Comparison of ENCODE assay signal across 8 cellular contexts in the genomic region with DNA sequence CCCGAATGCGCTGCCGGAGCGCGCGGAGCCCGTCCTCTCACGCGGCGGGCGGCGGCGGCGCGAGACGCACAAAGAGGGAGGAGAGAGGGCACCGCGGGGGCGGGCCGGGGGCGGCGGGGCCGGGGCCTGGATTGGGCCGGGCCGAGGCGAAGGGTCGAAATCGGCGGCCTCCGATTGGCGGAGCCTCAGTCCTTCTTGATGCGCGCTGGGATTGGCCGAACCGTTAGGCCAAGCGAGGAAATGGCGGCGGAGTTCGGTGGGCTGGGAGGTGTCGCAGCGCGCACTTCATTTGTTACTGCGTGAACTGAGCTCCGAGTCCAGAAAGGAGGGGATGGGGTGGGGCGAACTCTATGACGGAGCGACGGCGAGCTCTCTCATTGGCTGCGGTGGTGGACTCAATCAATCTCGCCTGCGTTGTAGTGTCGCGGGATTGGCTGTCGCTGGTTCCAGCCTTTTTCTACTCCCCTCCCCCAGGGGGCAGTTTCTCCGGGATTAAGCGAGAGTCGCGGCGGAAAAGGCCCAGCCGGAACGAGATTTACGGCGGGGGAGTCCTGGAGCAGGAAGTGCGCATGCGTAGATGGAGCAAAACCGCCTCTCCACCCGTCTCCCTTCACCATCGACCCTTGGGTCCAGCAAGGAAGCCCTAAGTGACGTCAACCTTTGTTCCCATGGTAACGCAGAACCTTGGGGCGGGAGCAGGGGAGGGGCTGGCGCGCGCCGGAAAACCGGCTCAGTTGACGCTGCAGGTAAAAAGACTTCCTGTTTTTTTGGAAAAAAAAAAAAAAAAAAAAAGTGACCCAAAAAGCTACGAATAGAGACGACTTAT. TPM values are rescaled to one million over a fixed set of nuclear protein-coding genes. Genes with fewer than 3 reads are reported as not detected.
A peak's percentile ranks its signal among the peaks of the same experiment; 100 is the strongest.
DNase-seq lines count a peak whose midpoint lies in the region; ATAC-seq and TF ChIP-seq lines count a peak whose summit lies in the region.

A gene with protein sequence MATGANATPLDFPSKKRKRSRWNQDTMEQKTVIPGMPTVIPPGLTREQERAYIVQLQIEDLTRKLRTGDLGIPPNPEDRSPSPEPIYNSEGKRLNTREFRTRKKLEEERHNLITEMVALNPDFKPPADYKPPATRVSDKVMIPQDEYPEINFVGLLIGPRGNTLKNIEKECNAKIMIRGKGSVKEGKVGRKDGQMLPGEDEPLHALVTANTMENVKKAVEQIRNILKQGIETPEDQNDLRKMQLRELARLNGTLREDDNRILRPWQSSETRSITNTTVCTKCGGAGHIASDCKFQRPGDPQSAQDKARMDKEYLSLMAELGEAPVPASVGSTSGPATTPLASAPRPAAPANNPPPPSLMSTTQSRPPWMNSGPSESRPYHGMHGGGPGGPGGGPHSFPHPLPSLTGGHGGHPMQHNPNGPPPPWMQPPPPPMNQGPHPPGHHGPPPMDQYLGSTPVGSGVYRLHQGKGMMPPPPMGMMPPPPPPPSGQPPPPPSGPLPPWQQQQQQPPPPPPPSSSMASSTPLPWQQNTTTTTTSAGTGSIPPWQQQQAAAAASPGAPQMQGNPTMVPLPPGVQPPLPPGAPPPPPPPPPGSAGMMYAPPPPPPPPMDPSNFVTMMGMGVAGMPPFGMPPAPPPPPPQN (minus strand): TSS at position 70 of the 826 bp plus-strand sequence. CDS start 150 bp downstream, outside the sequence.

- POLR2A ChIA-PET in activated B cell treated with CpG ODN at 0.5 μM for 24 hours (lab: Charles Lee) = interaction anchor here (0.5 to 6.5 kb wide), 60 partner anchors 8 to 1989 kb away, joined by 3 to 197 read pairs (median 5); a partner anchor contains a TSS

- H3K4me3 ChIP-seq in spleen = peak within 1 kb of the TSS; percentile 77 to 94 (median 84)

- TF ChIP-seq POLR2A in GM18951 (IDR thresholded peaks at IDR 0.05; ENCODE audit: extremely low read depth, insufficient read depth, insufficient read length) (peak; percentile 84), spleen (IDR thresholded peaks at IDR 0.05) (peak in 2 of 3 donors; percentile 56 to 97)

- H3K27me3 Mint-ChIP-seq in activated B cell treated with CpG ODN at 0.5 μM for 24 hours = no peaks in the 10 kb centered on the region
- H3K27me3 Mint-ChIP-seq in central memory CD8-positive, alpha-beta T cell = no peaks in the 10 kb centered on the region

- H3K4me1 ChIP-seq in spleen = peaks cover 45 to 76% (median 55%) of the 10 kb centered on the region in 6 donors

- peaks cover 75% of the 10 kb centered on the region for H3K4me1 Mint-ChIP-seq in activated B cell treated with CpG ODN at 0.5 μM for 24 hours
- peaks cover 56% of the 10 kb centered on the region for H3K4me1 Mint-ChIP-seq in central memory CD8-positive, alpha-beta T cell

- intact Hi-C loops in activated B cell treated with CpG ODN at 0.5 μM for 24 hours (cut with micrococcal nuclease) (loop anchor here (1.0 to 10.0 kb wide), 9 partner anchors 24 to 534 kb away; a partner anchor contains a TSS), spleen (cut with DNase I; ENCODE audit: low total_unique reads) (no loop called here)

- H3K4me3 Mint-ChIP-seq in activated B cell treated with CpG ODN at 0.5 μM for 24 hours = peak within 1 kb of the TSS; percentile 90
- peak within 1 kb of the TSS; percentile 91 for H3K4me3 Mint-ChIP-seq in central memory CD8-positive, alpha-beta T cell

- peak within 1 kb of the TSS; percentile 99 for H3K27ac Mint-ChIP-seq in activated B cell treated with CpG ODN at 0.5 μM for 24 hours
- H3K27ac Mint-ChIP-seq in central memory CD8-positive, alpha-beta T cell (ENCODE audit: low read depth) = peak within 1 kb of the TSS; percentile 100

- no peaks in the 10 kb centered on the region for H3K9me3 Mint-ChIP-seq in activated B cell treated with CpG ODN at 0.5 μM for 24 hours
- no peaks in the 10 kb centered on the region for H3K9me3 Mint-ChIP-seq in central memory CD8-positive, alpha-beta T cell

- H3K27me3 ChIP-seq in spleen (replicated peaks in 1 of 7) = no peaks in the 10 kb centered on the region

- peak; percentile 99 for DNase-seq in AG08396 (ENCODE audit: low spot score)
- DNase-seq in NCI-H345 (lab: John Stamatoyannopoulos, UW) = peak; percentile 100
- DNase-seq in activated B cell treated with CpG ODN at 0.5 μM for 24 hours = peak; percentile 91
- peak; percentile 96 to 100 for DNase-seq in central memory CD8-positive, alpha-beta T cell (ENCODE audit: low spot score in 2 of 2)
- peak; percentile 100 for DNase-seq in inferior parietal cortex (ENCODE audit: extremely low spot score)
- DNase-seq in spleen = peak; percentile 99

- 0 to 1% (median 0%) methylated on average over 43 to 80 of the region's 80 CpGs for WGBS in spleen, 5 donors

- peaks cover 41% of the 10 kb centered on the region for H3K36me3 Mint-ChIP-seq in activated B cell treated with CpG ODN at 0.5 μM for 24 hours (ENCODE audit: low read depth)
- H3K36me3 Mint-ChIP-seq in central memory CD8-positive, alpha-beta T cell (ENCODE audit: insufficient read depth) = peaks cover 54% of the 10 kb centered on the region

- CTCF ChIA-PET in activated B cell treated with CpG ODN at 0.5 μM for 24 hours (lab: Charles Lee) = interaction anchor here (0.9 to 1.4 kb wide), 5 partner anchors 21 to 90 kb away, joined by 3 to 4 read pairs (median 3); a partner anchor contains a TSS

- no peak for TF ChIP-seq CTCF in activated B cell treated with CpG ODN at 0.5 μM for 24 hours (IDR thresholded peaks at IDR 0.05)
- peak in 8 of 11 experiments; percentile 10 to 58 (median 43) for TF ChIP-seq CTCF in spleen (IDR thresholded peaks at IDR 0.05 in 8 of 11, conservative IDR thresholded peaks at IDR 0.05 in 3 of 11)

- ATAC-seq in HG03196 (IDR thresholded peaks at IDR 0.05; ENCODE audit: unreplicated experiment) (peak; percentile 76), activated B cell treated with CpG ODN at 0.5 μM for 24 hours (ENCODE audit: low read depth) (peak; percentile 81)
- peak; percentile 87 for ATAC-seq in central memory CD8-positive, alpha-beta T cell (replicated peaks; ENCODE audit: extremely low read depth, poor library complexity, severe bottlenecking)

- in situ Hi-C loops in GM18951 (cut with MboI; ENCODE audit: low sequenced_read_pairs, unreplicated experiment) = no loop called here

- peak within 1 kb of the TSS; percentile 98 to 100 (median 100) for H3K27ac ChIP-seq in spleen

- no peaks in the 10 kb centered on the region for H3K9me3 ChIP-seq in spleen

- peaks cover 4 to 38% (median 29%) of the 10 kb centered on the region in 6 donors for H3K36me3 ChIP-seq in spleen

RNA-seq across cellular contexts. Expression of the gene that starts here (rescaled TPM):
- total RNA-seq in activated B cell treated with CpG ODN at 0.5 μM for 24 hours = 640 and 687 TPM in 2 replicates
- total RNA-seq in spleen = 100 to 1,000 TPM; 359 to 585 (median 458) TPM
- 100 to 1,000 TPM in 2 of 3 donors, 10 to 100 TPM in 1; 54.2 to 140 (median 121) TPM for polyA plus RNA-seq in spleen

Comparison
In these comparisons a context has a peak if more than half of its experiments do, and no peak if none do; other contexts are left out.
1. Peak in every context shown above with its lines: DNase-seq, ATAC-seq, H3K4me3 ChIP-seq and H3K27ac ChIP-seq.